Comparison of ENCODE assay signal across 25 cellular contexts in the genomic region with DNA sequence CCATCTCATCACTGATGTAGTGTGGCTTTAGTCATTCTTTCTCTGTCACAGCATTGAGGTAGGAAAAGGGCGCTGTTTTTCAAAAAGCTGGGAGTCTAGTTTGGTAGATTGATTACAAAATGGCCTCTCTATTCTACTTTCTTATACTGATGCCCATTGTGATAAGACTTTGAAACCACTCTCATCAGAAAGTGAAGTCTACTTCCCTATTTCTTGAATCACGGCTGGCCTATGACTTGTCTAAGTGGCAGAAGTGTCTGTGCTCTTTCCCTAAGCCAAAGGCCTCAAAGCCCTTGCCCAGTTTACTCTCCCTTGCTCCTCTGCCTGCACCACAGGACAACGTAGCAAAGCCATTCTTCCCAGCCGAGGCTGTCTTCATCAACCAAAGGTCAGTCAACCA.
DNase-seq lines count a peak whose midpoint lies in the region; ATAC-seq, FAIRE-seq and TF ChIP-seq lines count a peak whose summit lies in the region.
"Had no signal": no experiment of that assay in that cellular context is flagged by ENCODE, and none has a peak within 500 bp of the region (broad histone marks: within the 10 kb centered on the region; RNA-seq: fewer than 3 reads in every experiment).

No MANE protein-coding gene starts in this region.

- no peak overlapping the region for H3K4me2 ChIP-seq in GM12878 (ENCODE audit: control insufficient read depth, insufficient read depth)

- no peak overlapping the region for H3K9ac ChIP-seq in GM12878 (ENCODE audit: control insufficient read depth, insufficient read depth, low read length)

- no peaks in the 10 kb centered on the region for H3K79me2 ChIP-seq in GM12878 (ENCODE audit: control insufficient read depth, insufficient read depth, low read length)

- H3K9me3 ChIP-seq in GM12878 (replicated peaks; ENCODE audit: control insufficient read depth, insufficient read depth, low read length) (no peaks in the 10 kb centered on the region), BE2C (no peaks in the 10 kb centered on the region), A673 (ENCODE audit: low read depth, low read length, poor library complexity, severe bottlenecking) (no peaks in the 10 kb centered on the region)
- H3K9me3 ChIP-seq: adrenal gland, Caco-2, heart right ventricle, upper lobe of right lung had no signal

- no peak for TF ChIP-seq POLR2A in GM12891 (IDR thresholded peaks at IDR 0.05; ENCODE audit: low read depth, low read length)
- TF ChIP-seq POLR2A in GM12878 (IDR thresholded peaks at IDR 0.05; ENCODE audit: low read depth, low read length): no peak

- peak overlapping the region; percentile 31; the same call in 1 of the 2 replicates for H2AFZ ChIP-seq in GM12878 (ENCODE audit: control insufficient read depth, low read depth, low read length)

- SMC1A ChIA-PET in GM12878 (lab: Charles Lee; ENCODE audit: uncharacterized antibody, unreplicated experiment): no interaction called here

- BruUV-seq in GM12878 (replicated peaks; lab: Mats Ljungman, UMichigan) (no TSS peak), A673 (replicated peaks; lab: Mats Ljungman, UMichigan) (no TSS peak)

- in situ Hi-C loops in GM12878 (cut with MboI): no loop called here

- H3K4me3 ChIP-seq in GM12878: no peak overlapping the region
- H3K4me3 ChIP-seq in BE2C (ENCODE audit: low read depth, low read length): no peak overlapping the region
- no peak overlapping the region for H3K4me3 ChIP-seq in foreskin fibroblast (ENCODE audit: low read depth in 1 of 2, low read length in 2 of 2)
- H3K4me3 ChIP-seq in A673 (ENCODE audit: low read depth, low read length, poor library complexity, severe bottlenecking): no peak overlapping the region
- H3K4me3 ChIP-seq: adrenal gland, heart right ventricle, upper lobe of right lung had no signal

- RAD21 ChIA-PET in GM12878 (lab: Charles Lee; ENCODE audit: unreplicated experiment): no interaction called here

- DNase-seq in GM12891 (ENCODE audit: insufficient read length, low spot score) (no peak), GM12878 (ENCODE audit: low read depth, low spot score) (peak; percentile 20), BE2C (no peak), foreskin fibroblast (no peak), A673 (ENCODE audit: low spot score) (no peak)
- DNase-seq: activated naive CD4-positive, alpha-beta T cell treated with Interleukin-2 at 50 U/mL for 16 hours; activated T-cell treated with anti-CD3 and anti-CD28 coated beads, Interleukin-2, amount 50 U/mL, for 72 hours; adrenal gland; brain microvascular endothelial cell; Caco-2; DMS79 treated with DMSO at 0.1 percent for 48 hours; effector CD4-positive, alpha-beta T cell; heart right ventricle; mesendoderm; NCI-H1436; NCI-H2107; small intestine; stimulated activated CD4-positive, alpha-beta T cell treated with anti-CD3 and anti-CD28 coated beads, Interleukin-1b, Interleukin-23, amount 100 ng/mL, for 48 hours; T-cell; upper lobe of right lung had no signal

- intact Hi-C loops in GM12878 (cut with micrococcal nuclease; ENCODE audit: unreplicated experiment) (no loop called here), A673 (cut with micrococcal nuclease; ENCODE audit: unreplicated experiment) (no loop called here)

- H3K4me1 ChIP-seq in GM12878 (ENCODE audit: control insufficient read depth, insufficient read depth, low read length) (peaks cover 15% of the 10 kb centered on the region), BE2C (no peaks in the 10 kb centered on the region), A673 (ENCODE audit: insufficient read depth, low read length, poor library complexity, severe bottlenecking) (no peaks in the 10 kb centered on the region)
- H3K4me1 ChIP-seq: adrenal gland, Caco-2, heart right ventricle, upper lobe of right lung had no signal

- no peak for TF ChIP-seq RAD21 in GM12878 (IDR thresholded peaks at IDR 0.05; ENCODE audit: insufficient read depth, low read depth, low read length)

- POLR2A ChIA-PET in GM12878 (lab: Charles Lee): no interaction called here
- POLR2A ChIA-PET in A673 (lab: Charles Lee; ENCODE audit: low non-redundant PET): no interaction called here

- peak; percentile 36 for ATAC-seq in GM19468 (IDR thresholded peaks at IDR 0.05; ENCODE audit: extremely low read depth, unreplicated experiment)
- ATAC-seq in HG03460 (IDR thresholded peaks at IDR 0.05; ENCODE audit: unreplicated experiment): peak; percentile 42
- ATAC-seq in GM12878: peak; percentile 77
- no peak for ATAC-seq in GM19452 (IDR thresholded peaks at IDR 0.05; ENCODE audit: unreplicated experiment)
- ATAC-seq: heart right ventricle, Panc1, T-cell, upper lobe of right lung had no signal

- H3K27me3 ChIP-seq in GM12878 (replicated peaks in 1 of 2; ENCODE audit: control insufficient read depth in 2 of 2, insufficient read depth in 2 of 2, low read length in 1 of 2) (no peaks in the 10 kb centered on the region), BE2C (no peaks in the 10 kb centered on the region), A673 (replicated peaks; ENCODE audit: insufficient read depth, low read depth, low read length, poor library complexity) (no peaks in the 10 kb centered on the region)
- H3K27me3 ChIP-seq: adrenal gland, brain microvascular endothelial cell, heart right ventricle, upper lobe of right lung had no signal

- TF ChIP-seq CTCF in GM12878 (IDR thresholded peaks at IDR 0.05 in 2 of 3, conservative IDR thresholded peaks at IDR 0.05 in 1 of 3; ENCODE audit: control insufficient read depth in 2 of 3, extremely low read depth in 1 of 3, insufficient read depth in 1 of 3, low read depth in 3 of 3, low read length in 3 of 3) (no peak), BE2C (IDR thresholded peaks at IDR 0.05; ENCODE audit: low read depth, low read length) (no peak), foreskin fibroblast (IDR thresholded peaks at IDR 0.05; ENCODE audit: low read depth, low read length) (no peak), A673 (conservative IDR thresholded peaks at IDR 0.05; ENCODE audit: low read depth, low read length) (no peak)

- FAIRE-seq in GM12891 (lab: Jason Lieb, UNC): peak; percentile 9
- no peak for FAIRE-seq in GM12878 (lab: Jason Lieb, UNC)
- FAIRE-seq: H54, small intestine had no signal

- CTCF ChIA-PET in GM12878 (lab: Yijun Ruan, JAX): interaction anchor here (0.6 kb wide), 2 partner anchors 16 to 38 kb away, joined by 3 to 5 read pairs; no protein-coding TSS in a partner anchor
- CTCF ChIA-PET in A673 (lab: Charles Lee): no interaction called here

- no peaks in the 10 kb centered on the region for H4K20me1 ChIP-seq in GM12878 (ENCODE audit: control insufficient read depth, insufficient read depth)

- H3K27ac ChIP-seq in GM12878 (ENCODE audit: control insufficient read depth, insufficient read depth) (no peak overlapping the region), A673 (ENCODE audit: low read depth, low read length, poor library complexity, severe bottlenecking) (no peak overlapping the region)
- H3K27ac ChIP-seq: adrenal gland, brain microvascular endothelial cell, heart right ventricle, upper lobe of right lung had no signal

- WGBS in GM12878 (ENCODE audit: insufficient coverage, insufficient replicate concordance, low lambda C conversion rate, missing lambda C conversion rate): 55% methylated on average over 4 of the region's 4 CpGs

- no peak for TF ChIP-seq EP300 in GM12878 (IDR thresholded peaks at IDR 0.05; ENCODE audit: borderline replicate concordance in 1 of 2, control insufficient read depth in 1 of 2, low read depth in 2 of 2, low read length in 2 of 2)

- H3K36me3 ChIP-seq in GM12878 (ENCODE audit: control insufficient read depth in 2 of 2, insufficient read depth in 2 of 2, low read length in 1 of 2) (no peaks in the 10 kb centered on the region), BE2C (no peaks in the 10 kb centered on the region), A673 (ENCODE audit: insufficient read depth, low read length, poor library complexity, severe bottlenecking) (no peaks in the 10 kb centered on the region)
- H3K36me3 ChIP-seq: adrenal gland, brain microvascular endothelial cell, heart right ventricle, upper lobe of right lung had no signal

TF ChIP-seq in GM12891, 5 proteins besides CTCF, POLR2A, EP300 and RAD21:
- no peak for TF ChIP-seq TAF1 (IDR thresholded peaks at IDR 0.05; ENCODE audit: low read depth, low read length)
- TF ChIP-seq PAX5 (IDR thresholded peaks at IDR 0.05; ENCODE audit: insufficient read depth, low read length, severe bottlenecking): no peak
- TF ChIP-seq SPI1 (IDR thresholded peaks at IDR 0.05; ENCODE audit: low read depth, low read length): 0 out of 2 replicates have a peak, but pooled peaks have one; percentile 25
- no peak for TF ChIP-seq POU2F2 (IDR thresholded peaks at IDR 0.05; ENCODE audit: low read depth, low read length)

TF ChIP-seq in GM12878, 131 proteins besides CTCF, POLR2A, EP300 and RAD21:
- TF ChIP-seq, protein P1, sequence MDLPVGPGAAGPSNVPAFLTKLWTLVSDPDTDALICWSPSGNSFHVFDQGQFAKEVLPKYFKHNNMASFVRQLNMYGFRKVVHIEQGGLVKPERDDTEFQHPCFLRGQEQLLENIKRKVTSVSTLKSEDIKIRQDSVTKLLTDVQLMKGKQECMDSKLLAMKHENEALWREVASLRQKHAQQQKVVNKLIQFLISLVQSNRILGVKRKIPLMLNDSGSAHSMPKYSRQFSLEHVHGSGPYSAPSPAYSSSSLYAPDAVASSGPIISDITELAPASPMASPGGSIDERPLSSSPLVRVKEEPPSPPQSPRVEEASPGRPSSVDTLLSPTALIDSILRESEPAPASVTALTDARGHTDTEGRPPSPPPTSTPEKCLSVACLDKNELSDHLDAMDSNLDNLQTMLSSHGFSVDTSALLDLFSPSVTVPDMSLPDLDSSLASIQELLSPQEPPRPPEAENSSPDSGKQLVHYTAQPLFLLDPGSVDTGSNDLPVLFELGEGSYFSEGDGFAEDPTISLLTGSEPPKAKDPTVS (IDR thresholded peaks at IDR 0.05; ENCODE audit: low read depth, low read length): no peak
- TF ChIP-seq CBX3 (IDR thresholded peaks at IDR 0.05; ENCODE audit: borderline replicate concordance, low read depth) (no peak), SPI1 (IDR thresholded peaks at IDR 0.05; ENCODE audit: borderline replicate concordance, insufficient read depth, low read depth, low read length) (peak; percentile 25; the same call in 1 of the 2 replicates), ASH2L (IDR thresholded peaks at IDR 0.05; ENCODE audit: borderline replicate concordance, low read depth) (no peak), NRF1 (conservative IDR thresholded peaks at IDR 0.05; ENCODE audit: low read depth, low read length) (no peak), NFXL1 (IDR thresholded peaks at IDR 0.05; ENCODE audit: borderline replicate concordance) (no peak)
- TF ChIP-seq, protein P2, sequence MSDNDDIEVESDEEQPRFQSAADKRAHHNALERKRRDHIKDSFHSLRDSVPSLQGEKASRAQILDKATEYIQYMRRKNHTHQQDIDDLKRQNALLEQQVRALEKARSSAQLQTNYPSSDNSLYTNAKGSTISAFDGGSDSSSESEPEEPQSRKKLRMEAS (IDR thresholded peaks at IDR 0.05; ENCODE audit: low read depth, low read length): no peak
TF ChIP-seq in GM12878: peak in this region for 1.
